18 cellular contexts compared by ENCODE assay signal in the genomic region with DNA sequence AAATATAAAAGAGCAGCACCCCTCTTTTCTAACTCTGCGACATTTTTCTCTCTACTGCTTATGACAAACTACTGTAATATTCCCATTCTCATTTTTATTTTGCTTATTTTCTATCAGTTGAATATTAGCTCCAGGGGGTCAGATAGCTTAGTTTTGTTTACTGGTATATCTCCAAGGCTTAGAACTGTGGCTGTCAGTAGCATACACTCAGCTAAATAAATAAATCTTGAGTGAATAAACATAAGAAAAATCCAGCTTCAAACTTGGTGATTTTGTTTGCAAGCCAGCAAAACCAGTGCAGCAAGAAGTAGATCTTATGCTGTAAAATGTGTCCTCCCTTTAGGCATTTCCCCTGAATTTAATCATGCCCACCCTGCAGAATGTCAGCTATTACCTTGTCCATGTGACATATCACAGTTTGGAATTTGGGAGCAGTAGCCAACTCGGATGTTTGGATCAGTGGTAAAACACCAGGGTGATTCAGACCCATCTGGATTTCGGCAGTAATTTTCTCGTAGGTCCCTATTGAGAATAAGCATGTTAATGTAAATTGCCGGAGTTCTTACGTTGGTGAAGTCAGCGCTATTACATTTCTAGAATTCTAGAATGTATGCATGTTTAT. TPM values are rescaled to one million over a fixed set of nuclear protein-coding genes. Genes with fewer than 3 reads are reported as not detected.
DNase-seq lines count a peak whose midpoint lies in the region; ATAC-seq, FAIRE-seq and TF ChIP-seq lines count a peak whose summit lies in the region.
"Had no signal": no experiment of that assay in that cellular context is flagged by ENCODE, and none has a peak within 500 bp of the region (broad histone marks: within the 10 kb centered on the region; RNA-seq: fewer than 3 reads in every experiment).

No MANE protein-coding gene starts in this region.

- ATAC-seq in GM21619 (IDR thresholded peaks at IDR 0.05; ENCODE audit: unreplicated experiment) (no peak), left lobe of liver (no peak)
- ATAC-seq: activated CD4-positive, alpha-beta T cell treated with anti-CD3 and anti-CD28 coated beads for 36 hours; K562 had no signal

- no peak overlapping the region for H3K4me3 ChIP-seq in astrocyte of the spinal cord (ENCODE audit: low read depth, low read length)
- H3K4me3 ChIP-seq: coronary artery, K562, testis had no signal

- intact Hi-C loops in posterior cingulate gyrus (cut with DNase I) = no loop called here

- no peak overlapping the region for H3K27ac Mint-ChIP-seq in glutamatergic neuron (ENCODE audit: unreplicated experiment)
- H3K27ac Mint-ChIP-seq: activated CD4-positive, alpha-beta T cell treated with anti-CD3 and anti-CD28 coated beads for 36 hours; CD4-positive, alpha-beta memory T cell had no signal

- in situ Hi-C loops in astrocyte of the spinal cord (cut with HindIII; ENCODE audit: low sequenced_read_pairs) = no loop called here

- no peaks in the 10 kb centered on the region for H3K27me3 Mint-ChIP-seq in glutamatergic neuron (ENCODE audit: unreplicated experiment)
- H3K27me3 Mint-ChIP-seq: activated CD4-positive, alpha-beta T cell treated with anti-CD3 and anti-CD28 coated beads for 36 hours; CD4-positive, alpha-beta memory T cell had no signal

- no peak overlapping the region for H3K4me3 Mint-ChIP-seq in glutamatergic neuron (ENCODE audit: unreplicated experiment)
- H3K4me3 Mint-ChIP-seq: activated CD4-positive, alpha-beta T cell treated with anti-CD3 and anti-CD28 coated beads for 36 hours; CD4-positive, alpha-beta memory T cell; H9 had no signal

- FAIRE-seq in HTR-8/SVneo (lab: Jason Lieb, UNC) = no peak
- FAIRE-seq: K562 had no signal

- H3K36me3 Mint-ChIP-seq in glutamatergic neuron (ENCODE audit: unreplicated experiment) = no peaks in the 10 kb centered on the region
- H3K36me3 Mint-ChIP-seq: CD4-positive, alpha-beta memory T cell had no signal

- peak; percentile 74 for DNase-seq in AG08395 (ENCODE audit: low spot score)
- DNase-seq in HTR-8/SVneo (ENCODE audit: insufficient read length, low spot score) = peak; percentile 34
- peak; percentile 86 for DNase-seq in astrocyte of the spinal cord (ENCODE audit: low read depth, low spot score)
- DNase-seq in lung microvascular endothelial cell (ENCODE audit: low read depth in 2 of 2) = peak; percentile 41 to 83
- DNase-seq in left lobe of liver (ENCODE audit: low spot score) = no peak
- no peak for DNase-seq in posterior cingulate gyrus
- DNase-seq in glutamatergic neuron = no peak
- DNase-seq: activated CD4-positive, alpha-beta T cell treated with anti-CD3 and anti-CD28 coated beads for 36 hours; activated gamma-delta T cell treated with Interleukin-2 at 50 U/mL for 16 hours; CD4-positive, alpha-beta memory T cell; H9; head of caudate nucleus; NCI-H2171; SHP77 treated with DMSO at 0.1 percent for 48 hours; testis had no signal

- no peaks in the 10 kb centered on the region for H3K4me1 Mint-ChIP-seq in glutamatergic neuron (ENCODE audit: low read depth, unreplicated experiment)
- H3K4me1 Mint-ChIP-seq: activated CD4-positive, alpha-beta T cell treated with anti-CD3 and anti-CD28 coated beads for 36 hours; CD4-positive, alpha-beta memory T cell had no signal

- no peaks in the 10 kb centered on the region for H3K9me3 Mint-ChIP-seq in glutamatergic neuron (ENCODE audit: unreplicated experiment)
- H3K9me3 Mint-ChIP-seq: H9 had no signal

- TF ChIP-seq CTCF in astrocyte of the spinal cord (IDR thresholded peaks at IDR 0.05; ENCODE audit: low read depth, low read length) (no peak), glutamatergic neuron (IDR thresholded peaks at IDR 0.05; ENCODE audit: partially characterized antibody, unreplicated experiment) (no peak)

RNA-seq across cellular contexts. Expression of a gene that starts 44.2 kb away (rescaled TPM):
- total RNA-seq in lung microvascular endothelial cell (0.20 and 0.22 TPM in 2 replicates), left lobe of liver (19.2 TPM), glutamatergic neuron (ENCODE audit: unreplicated experiment) (not detected)
- total RNA-seq: activated CD4-positive, alpha-beta T cell treated with anti-CD3 and anti-CD28 coated beads for 36 hours; CD4-positive, alpha-beta memory T cell had no signal

Comparison
In these comparisons a context has a peak if more than half of its experiments do, and no peak if none do; other contexts are left out.
1. DNase-seq: peak in AG08395 (single experiment), HTR-8/SVneo (single experiment), astrocyte of the spinal cord (single experiment) and lung microvascular endothelial cell (2 of 2); none in left lobe of liver (single experiment), posterior cingulate gyrus (0 of 10) and glutamatergic neuron (single experiment).
2. RNA of a gene that starts 44.2 kb away (total RNA-seq): 19.2 TPM in left lobe of liver (single experiment); 0.20 to 0.22 TPM in lung microvascular endothelial cell and not detected in glutamatergic neuron (single experiment); every median in the first group is over 10 times any median in the second.